In genomic region chr2:8158714-8159113, GRCh38 we compare ENCODE assay signal across 20 cellular contexts.
DNase-seq lines count a peak whose midpoint lies in the region; ATAC-seq and TF ChIP-seq lines count a peak whose summit lies in the region.
"Had no signal": no experiment of that assay in that cellular context is flagged by ENCODE, and none has a peak within 500 bp of the region (broad histone marks: within the 10 kb centered on the region; RNA-seq: fewer than 3 reads in every experiment).

No MANE protein-coding gene starts in this region.

- H3K4ac ChIP-seq in trophoblast cell (ENCODE audit: low read depth, low read length), result no peak overlapping the region

- no peak overlapping the region for H2AFZ ChIP-seq in Loucy (ENCODE audit: low read length)
- no peak overlapping the region for H2AFZ ChIP-seq in trophoblast cell (ENCODE audit: insufficient read depth, low read length, poor library complexity)

- H3K18ac ChIP-seq in trophoblast cell (ENCODE audit: low read length), result no peak overlapping the region

- intact Hi-C loops in thyroid gland (cut with DNase I), result no loop called here

- no peaks in the 10 kb centered on the region for H3K79me1 ChIP-seq in trophoblast cell (ENCODE audit: low read length)

- H2BK12ac ChIP-seq in trophoblast cell (ENCODE audit: low read length), result no peak overlapping the region

- TF ChIP-seq CTCF in Loucy (conservative IDR thresholded peaks at IDR 0.05; ENCODE audit: low read length), result 0 out of 2 replicates have a peak, but pooled peaks have one; percentile 10
- TF ChIP-seq CTCF in thyroid gland (IDR thresholded peaks at IDR 0.05), result peak in 2 of 6 experiments; percentile 7 to 17

- no peak overlapping the region for H4K8ac ChIP-seq in trophoblast cell (ENCODE audit: low read depth, low read length)

- H3K36me3 ChIP-seq in Loucy (ENCODE audit: insufficient read depth, low read length), result no peaks in the 10 kb centered on the region
- no peaks in the 10 kb centered on the region for H3K36me3 ChIP-seq in thyroid gland
- H3K36me3 ChIP-seq in trophoblast cell (ENCODE audit: control insufficient read depth in 1 of 2, insufficient read depth in 2 of 2, low read length in 2 of 2), result no peaks in the 10 kb centered on the region

- H2AK5ac ChIP-seq in trophoblast cell (ENCODE audit: low read length), result no peak overlapping the region

- H3K4me3 ChIP-seq in Loucy (ENCODE audit: low read length, poor library complexity, severe bottlenecking) (no peak overlapping the region), thyroid gland (replicated peaks in 1 of 3) (no peak overlapping the region), trophoblast cell (ENCODE audit: low read depth, low read length) (no peak overlapping the region)
- H3K4me3 ChIP-seq: GM12878 had no signal

- no peak overlapping the region for H3K4me3 Mint-ChIP-seq in activated T-cell treated with anti-CD3 and anti-CD28 coated beads, Interleukin-2, amount 50 U/mL, for 72 hours
- H3K4me3 Mint-ChIP-seq in immature natural killer cell, result no peak overlapping the region

- H3K27me3 ChIP-seq in Loucy (ENCODE audit: insufficient read depth, low read length, poor library complexity, severe bottlenecking) (no peaks in the 10 kb centered on the region), thyroid gland (no peaks in the 10 kb centered on the region), trophoblast cell (ENCODE audit: insufficient read depth, low read length) (no peaks in the 10 kb centered on the region)

- WGBS in thyroid gland, 2 donors, result 51 to 63% methylated on average over 6 of the region's 6 CpGs
- no CpG with 5 or more reads among the region's 6 CpGs for WGBS in trophoblast cell (ENCODE audit: extremely low coverage, insufficient coverage, insufficient read length)

- H3K4me1 Mint-ChIP-seq in activated T-cell treated with anti-CD3 and anti-CD28 coated beads, Interleukin-2, amount 50 U/mL, for 72 hours (ENCODE audit: low read depth), result peaks cover 18% of the 10 kb centered on the region
- H3K4me1 Mint-ChIP-seq in immature natural killer cell, result peaks cover 11 to 45% of the 10 kb centered on the region in 2 donors

- no peak overlapping the region for H2BK5ac ChIP-seq in trophoblast cell (ENCODE audit: low read depth, low read length, poor library complexity)

- peak overlapping the region; percentile 39 for H3K27ac Mint-ChIP-seq in activated T-cell treated with anti-CD3 and anti-CD28 coated beads, Interleukin-2, amount 50 U/mL, for 72 hours
- H3K27ac Mint-ChIP-seq in immature natural killer cell, result peak overlapping the region in 4 of 6 donors; percentile 15 to 64 (median 62)

- no peak overlapping the region for H4K12ac ChIP-seq in trophoblast cell (ENCODE audit: low read depth, low read length)

- H3K27ac ChIP-seq in thyroid gland, result no peak overlapping the region
- H3K27ac ChIP-seq in trophoblast cell (ENCODE audit: low read depth, low read length), result no peak overlapping the region
- H3K27ac ChIP-seq: KMS-11 had no signal

- H3K9ac ChIP-seq in Loucy (ENCODE audit: low read depth, low read length, poor library complexity, severe bottlenecking), result no peak overlapping the region
- no peak overlapping the region for H3K9ac ChIP-seq in trophoblast cell (ENCODE audit: low read length)
- H3K9ac ChIP-seq: KMS-11 had no signal

- TF ChIP-seq POLR2A in thyroid gland (IDR thresholded peaks at IDR 0.05), result no peak

- H3K79me2 ChIP-seq in Loucy (ENCODE audit: insufficient read depth, low read length) (no peaks in the 10 kb centered on the region), trophoblast cell (ENCODE audit: control insufficient read depth, insufficient read depth, low read length, poor library complexity) (no peaks in the 10 kb centered on the region)

- no peaks in the 10 kb centered on the region for H3K9me2 ChIP-seq in Loucy (replicated peaks; ENCODE audit: low read depth, low read length)

- DNase-seq in activated T-cell treated with anti-CD3 and anti-CD28 coated beads, Interleukin-2, amount 50 U/mL, for 72 hours, result no peak
- DNase-seq in activated T-cell treated with anti-CD3 and anti-CD28 coated beads, Interleukin-2, amount 50 U/mL, for 48 hours, result no peak
- no peak for DNase-seq in immature natural killer cell
- peak; percentile 41 to 49 for DNase-seq in thyroid gland
- no peak for DNase-seq in trophoblast cell
- DNase-seq in DMS53 (lab: John Stamatoyannopoulos, UW), result no peak
- DNase-seq: C1 segment of cervical spinal cord, GDM1, GOT3, MM.1S, NCI-H1105 treated with DMSO at 0.1 percent for 48 hours, NCI-H187, NCI-H2171, NCI-H446, NCI-H69, OCI-M1, SHP77 treated with DMSO at 0.1 percent for 48 hours had no signal

- H4K91ac ChIP-seq in trophoblast cell (ENCODE audit: low read depth, low read length), result no peak overlapping the region

- H3K36me3 Mint-ChIP-seq in activated T-cell treated with anti-CD3 and anti-CD28 coated beads, Interleukin-2, amount 50 U/mL, for 72 hours (ENCODE audit: insufficient read depth in 2 of 2), result peaks cover 28 to 31% of the 10 kb centered on the region in 2 donors
- H3K36me3 Mint-ChIP-seq in immature natural killer cell, result peaks cover 22 to 52% (median 44%) of the 10 kb centered on the region in 3 donors

- H3K4me1 ChIP-seq in Loucy (ENCODE audit: insufficient read depth, low read length, poor library complexity, severe bottlenecking), result peaks cover 11% of the 10 kb centered on the region
- H3K4me1 ChIP-seq in thyroid gland, result no peaks in the 10 kb centered on the region
- peaks cover 5 to 7% of the 10 kb centered on the region in 2 experiments for H3K4me1 ChIP-seq in trophoblast cell (ENCODE audit: control insufficient read depth in 1 of 2, insufficient read depth in 2 of 2, low read length in 2 of 2)

- ATAC-seq in activated T-cell treated with anti-CD3 and anti-CD28 coated beads, Interleukin-2, amount 50 U/mL, for 72 hours (replicated peaks in 1 of 2), result no peak

- no peak overlapping the region for H2BK120ac ChIP-seq in trophoblast cell (ENCODE audit: insufficient read depth, low read length, poor library complexity)

- no peaks in the 10 kb centered on the region for H4K20me1 ChIP-seq in Loucy (ENCODE audit: insufficient read depth, low read length, poor library complexity, severe bottlenecking)

- no peaks in the 10 kb centered on the region for H3K9me3 ChIP-seq in Loucy (ENCODE audit: insufficient read depth, low read depth, low read length)
- no peaks in the 10 kb centered on the region for H3K9me3 ChIP-seq in thyroid gland
- H3K9me3 ChIP-seq in trophoblast cell (ENCODE audit: insufficient read depth, low read depth, low read length), result no peaks in the 10 kb centered on the region

- no peaks in the 10 kb centered on the region for H3K27me3 Mint-ChIP-seq in activated T-cell treated with anti-CD3 and anti-CD28 coated beads, Interleukin-2, amount 50 U/mL, for 72 hours (ENCODE audit: low read depth)
- H3K27me3 Mint-ChIP-seq in immature natural killer cell (ENCODE audit: low read depth in 3 of 3), result peaks cover 1 to 6% (median 5%) of the 10 kb centered on the region in 3 donors

- no peak overlapping the region for H3K4me2 ChIP-seq in Loucy (ENCODE audit: low read depth, low read length, poor library complexity, severe bottlenecking)
- no peak overlapping the region for H3K4me2 ChIP-seq in trophoblast cell (ENCODE audit: low read length)
- H3K4me2 ChIP-seq: KMS-11 had no signal

- no peaks in the 10 kb centered on the region for H3F3A ChIP-seq in Loucy (ENCODE audit: low read depth)

- no peak overlapping the region for H3K23ac ChIP-seq in trophoblast cell (ENCODE audit: low read length)

- peaks cover 13 to 21% of the 10 kb centered on the region in 2 donors for H3K9me3 Mint-ChIP-seq in activated T-cell treated with anti-CD3 and anti-CD28 coated beads, Interleukin-2, amount 50 U/mL, for 72 hours
- no peaks in the 10 kb centered on the region for H3K9me3 Mint-ChIP-seq in immature natural killer cell

- H3K14ac ChIP-seq in trophoblast cell (ENCODE audit: low read length), result no peak overlapping the region

Comparison
In these comparisons a context has a peak if more than half of its experiments do, and no peak if none do; other contexts are left out.
1. DNase-seq: peak in thyroid gland (2 of 2); none in activated T-cell treated with anti-CD3 and anti-CD28 coated beads, Interleukin-2, amount 50 U/mL, for 72 hours (0 of 2), activated T-cell treated with anti-CD3 and anti-CD28 coated beads, Interleukin-2, amount 50 U/mL, for 48 hours (0 of 2), immature natural killer cell (0 of 3), trophoblast cell (0 of 2) and DMS53 (single experiment).